Comparison of ENCODE assay signal across 1 cellular context in genomic region chr6:82711992-82712788, GRCh38.
TF ChIP-seq lines count a peak whose summit lies in the region.

No MANE protein-coding gene starts in this region.

TF ChIP-seq in HepG2, 621 proteins besides CTCF, POLR2A, EP300 and RAD21 (continued from another document):
- TF ChIP-seq ZFP36L1 (CRISPR knock-in tag; IDR thresholded peaks at IDR 0.05) (no peak), RBM39 (IDR thresholded peaks at IDR 0.05; ENCODE audit: low read depth, low read length, poor library complexity, severe bottlenecking) (no peak), ATF4 (CRISPR knock-in tag; IDR thresholded peaks at IDR 0.05) (no peak), ELF4 (CRISPR knock-in tag; IDR thresholded peaks at IDR 0.05; ENCODE audit: borderline replicate concordance) (no peak), ZNF577 (CRISPR knock-in tag; IDR thresholded peaks at IDR 0.05; ENCODE audit: borderline replicate concordance, low read depth) (no peak), ZNF503 (CRISPR knock-in tag; IDR thresholded peaks at IDR 0.05) (no peak), ZBTB7A (CRISPR knock-in tag; IDR thresholded peaks at IDR 0.05) (no peak), NCOA2 (CRISPR knock-in tag; IDR thresholded peaks at IDR 0.05) (no peak)
